In the genomic region with DNA sequence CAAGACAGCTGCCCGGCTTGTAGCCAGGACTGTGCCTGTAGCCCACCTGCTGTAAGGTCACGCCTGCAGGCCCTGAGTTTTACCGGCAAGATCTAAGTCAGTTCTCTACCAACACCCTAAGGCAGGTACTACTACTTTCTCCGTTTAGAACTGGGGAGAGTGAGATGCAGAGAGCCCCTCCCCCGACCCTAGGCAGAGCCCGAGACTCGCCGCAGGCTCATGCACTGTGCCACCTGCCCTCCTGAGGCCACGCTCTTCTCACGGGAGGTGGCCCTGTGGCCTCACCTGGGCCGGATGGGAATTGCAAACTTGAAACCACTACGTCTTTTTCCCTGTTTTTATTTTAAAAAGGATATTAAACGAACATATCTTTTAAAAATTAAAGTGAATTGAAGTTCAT, we compare ENCODE assay signal across 21 cellular contexts. TPM values are rescaled to one million over a fixed set of nuclear protein-coding genes. Genes with fewer than 3 reads are reported as not detected.
DNase-seq lines count a peak whose midpoint lies in the region; ATAC-seq, FAIRE-seq and TF ChIP-seq lines count a peak whose summit lies in the region.
"Had no signal": no experiment of that assay in that cellular context is flagged by ENCODE, and none has a peak within 500 bp of the region (broad histone marks: within the 10 kb centered on the region; RNA-seq: fewer than 3 reads in every experiment).

No MANE protein-coding gene starts in this region.

- 76% methylated on average over 13 of the region's 13 CpGs; no CpG with 5 or more reads in 1 of the 2 experiments for WGBS in H1 (ENCODE audit: extremely low coverage in 1 of 2, insufficient coverage in 1 of 2, insufficient read length in 1 of 2, insufficient replicate concordance in 2 of 2, low coverage in 1 of 2, low lambda C conversion rate in 2 of 2, missing lambda C conversion rate in 1 of 2), 2 experiments

- no peak overlapping the region; the same call in 1 of the 2 replicates for H4K8ac ChIP-seq in H1 (ENCODE audit: extremely low read depth, insufficient read depth, low read length)

- H3K23ac ChIP-seq in H1 (ENCODE audit: insufficient read length): no peak overlapping the region

- H3K36me3 ChIP-seq in H1 (ENCODE audit: control insufficient read depth in 2 of 4, insufficient read depth in 4 of 4, low read length in 3 of 4) (no peaks in the 10 kb centered on the region), upper lobe of right lung (no peaks in the 10 kb centered on the region)

- H3K4me2 ChIP-seq in H1 (ENCODE audit: insufficient read depth in 1 of 2, low read depth in 2 of 2, low read length in 2 of 2): no peak overlapping the region

- POLR2A ChIA-PET in H1 (lab: Charles Lee; ENCODE audit: partially characterized antibody): interaction anchor here (1.1 kb wide), 1 partner anchor 85 kb away, joined by 3 read pairs; no protein-coding TSS in a partner anchor

- in situ Hi-C loops in GM13976 (cut with MboI; ENCODE audit: low sequenced_read_pairs, unreplicated experiment): no loop called here

- TF ChIP-seq CTCF in GM13976 (IDR thresholded peaks at IDR 0.05; ENCODE audit: borderline replicate concordance, control extremely low read depth, extremely low read depth, insufficient read depth, missing control alignments) (no peak), H1 (IDR thresholded peaks at IDR 0.05; ENCODE audit: control extremely low read depth in 1 of 3, insufficient read depth in 1 of 3, low read depth in 1 of 3, low read length in 3 of 3) (no peak), omental fat pad (IDR thresholded peaks at IDR 0.05) (no peak), upper lobe of right lung (IDR thresholded peaks at IDR 0.05) (no peak)

- H3K27me3 ChIP-seq in H1 (replicated peaks in 1 of 4; ENCODE audit: control insufficient read depth in 3 of 4, extremely low read depth in 1 of 4, insufficient read depth in 3 of 4, low read length in 3 of 4): no peaks in the 10 kb centered on the region
- no peaks in the 10 kb centered on the region for H3K27me3 ChIP-seq in upper lobe of right lung

- no peak for TF ChIP-seq POLR2A in H1 (IDR thresholded peaks at IDR 0.05; ENCODE audit: control extremely low read depth in 1 of 2, low read depth in 2 of 2, low read length in 2 of 2)

- peak; percentile 7 for DNase-seq in AG20443 (ENCODE audit: low spot score)
- DNase-seq in GM13976 (ENCODE audit: low spot score): peak; percentile 33
- DNase-seq in H1 (ENCODE audit: low read depth in 1 of 2, low spot score in 2 of 2): no peak
- peak; percentile 7 for DNase-seq in mucosa of gallbladder (ENCODE audit: low spot score)
- DNase-seq in omental fat pad (ENCODE audit: low spot score): no peak
- no peak for DNase-seq in upper lobe of right lung
- DNase-seq: COR-L47; DMS 273 treated with DMSO at 0.1 percent for 48 hours; GDM1; H9; NCI-H1105 treated with DMSO at 0.1 percent for 48 hours; NCI-H1694; NCI-H2081 treated with DMSO at 0.1 percent for 48 hours; NCI-H748 treated with DMSO at 0.1 percent for 48 hours; NK-92 treated with Interleukin-12 subunit alpha and Interleukin-12 subunit beta, amount 100 ng/mL, for 24 hours had no signal

- H2AFZ ChIP-seq in H1 (ENCODE audit: low read length): no peak overlapping the region

- H3K23me2 ChIP-seq in H1 (ENCODE audit: low read depth, low read length): no peaks in the 10 kb centered on the region

- no peak for ATAC-seq in HG02870 (IDR thresholded peaks at IDR 0.05; ENCODE audit: unreplicated experiment)
- no peak for ATAC-seq in GM19455 (IDR thresholded peaks at IDR 0.05; ENCODE audit: unreplicated experiment)
- no peak for ATAC-seq in omental fat pad (ENCODE audit: low FRiP score)
- no peak for ATAC-seq in upper lobe of right lung
- ATAC-seq: GM12878, K562, Right ventricle myocardium inferior had no signal

- no peak for FAIRE-seq in H1 (lab: Jason Lieb, UNC)
- FAIRE-seq: GM12878, K562, RCC 7860 had no signal

- H3K18ac ChIP-seq in H1 (ENCODE audit: extremely low read depth, low read length): no peak overlapping the region

- H3K14ac ChIP-seq in H1 (ENCODE audit: insufficient read length): no peak overlapping the region

- H3K9me3 ChIP-seq in H1 (ENCODE audit: insufficient read depth in 2 of 2, low read depth in 1 of 2, low read length in 1 of 2) (no peaks in the 10 kb centered on the region), upper lobe of right lung (no peaks in the 10 kb centered on the region)

- no peak overlapping the region for H3K27ac ChIP-seq in H1 (ENCODE audit: low read depth, low read length)
- H3K27ac ChIP-seq in upper lobe of right lung: no peak overlapping the region

- no peak overlapping the region for H4K5ac ChIP-seq in H1 (ENCODE audit: insufficient read length, low read depth, low read length)

- no peaks in the 10 kb centered on the region for H4K20me1 ChIP-seq in H1 (replicated peaks in 1 of 2; ENCODE audit: control insufficient read depth in 1 of 2, insufficient read depth in 2 of 2, low read length in 2 of 2)

- H3K9ac ChIP-seq in H1 (replicated peaks in 1 of 4; ENCODE audit: extremely low read depth in 1 of 4, low read depth in 3 of 4, low read length in 3 of 4): no peak overlapping the region

- no peaks in the 10 kb centered on the region for H3K79me1 ChIP-seq in H1 (ENCODE audit: low read depth, low read length)

- no peak overlapping the region for H3K56ac ChIP-seq in H1 (replicated peaks; ENCODE audit: insufficient read length, low read depth, low read length)

- TF ChIP-seq RAD21 in H1 (IDR thresholded peaks at IDR 0.05 in 1 of 2, conservative IDR thresholded peaks at IDR 0.05 in 1 of 2; ENCODE audit: low read depth in 2 of 2, low read length in 2 of 2): no peak

- no peak for TF ChIP-seq EP300 in H1 (IDR thresholded peaks at IDR 0.05; ENCODE audit: borderline replicate concordance in 1 of 2, low read depth in 2 of 2, low read length in 2 of 2)

- H2BK5ac ChIP-seq in H1 (ENCODE audit: low read depth, low read length): no peak overlapping the region

- H2BK20ac ChIP-seq in H1 (ENCODE audit: low read length): no peak overlapping the region

- intact Hi-C loops in upper lobe of right lung (cut with DNase I): no loop called here

- H3K4me3 ChIP-seq in H1 (ENCODE audit: extremely low read depth in 1 of 4, insufficient read depth in 2 of 4, low read depth in 3 of 4, low read length in 4 of 4): no peak overlapping the region
- no peak overlapping the region for H3K4me3 ChIP-seq in upper lobe of right lung
- H3K4me3 ChIP-seq: GM12878, K562 had no signal

- H2BK15ac ChIP-seq in H1 (ENCODE audit: low read length): no peak overlapping the region

- H4K91ac ChIP-seq in H1 (replicated peaks; ENCODE audit: insufficient read length, low read length): peak overlapping the region; percentile 5

- H3K4ac ChIP-seq in H1 (replicated peaks; ENCODE audit: insufficient read length, low read depth, low read length): no peak overlapping the region

- CTCF ChIA-PET in H1 (lab: Charles Lee; ENCODE audit: partially characterized antibody): interaction anchor here (0.7 to 1.9 kb wide), 3 partner anchors 25 to 317 kb away, joined by 3 to 8 read pairs (median 3); no protein-coding TSS in a partner anchor

- H2BK120ac ChIP-seq in H1 (replicated peaks; ENCODE audit: low read depth, low read length): no peak overlapping the region

- H2BK12ac ChIP-seq in H1 (ENCODE audit: low read depth, low read length): no peak overlapping the region

- H2AK5ac ChIP-seq in H1 (ENCODE audit: low read depth, low read length): no peak overlapping the region

- H3K79me2 ChIP-seq in H1 (ENCODE audit: control insufficient read depth in 1 of 2, insufficient read depth in 2 of 2, low read length in 2 of 2): no peaks in the 10 kb centered on the region

- H3K4me1 ChIP-seq in H1 (replicated peaks in 1 of 4; ENCODE audit: control insufficient read depth in 3 of 4, insufficient read depth in 4 of 4, low read length in 3 of 4) (peaks cover 0 to 4% (median 0%) of the 10 kb centered on the region in 4 experiments; a peak in 1 of 7 replicates), upper lobe of right lung (peaks cover 17% of the 10 kb centered on the region)

TF ChIP-seq in H1, 55 proteins besides CTCF, POLR2A, EP300 and RAD21:
- TF ChIP-seq SUZ12 (IDR thresholded peaks at IDR 0.05; ENCODE audit: low read length) (no peak), EGR1 (IDR thresholded peaks at IDR 0.05; ENCODE audit: borderline replicate concordance, low read depth, low read length) (peak; percentile 49), HDAC6 (IDR thresholded peaks at IDR 0.05; ENCODE audit: low read depth, low read length) (no peak), TBP (IDR thresholded peaks at IDR 0.05; ENCODE audit: low read depth, low read length) (no peak), MAX (IDR thresholded peaks at IDR 0.05) (peak; percentile 25; the same call in 1 of the 2 replicates), SIRT6 (IDR thresholded peaks at IDR 0.05; ENCODE audit: low read length) (no peak)
TF ChIP-seq in H1: peak in this region for 2.

RNA-seq across cellular contexts. Expression of gene PCSK6, which starts 36.9 kb away (rescaled TPM):
- 3.3 and 4.0 TPM in 2 replicates for total RNA-seq in H1 (2021; fragmentation: NEBNext Ultra II Directional; extraction: Animal tissue kit (Norgen Biotek cat#: 25700))
- polyA plus RNA-seq in H1 (2011; rRNA removed): 1.9 and 2.4 TPM in 2 replicates
- 1.8 TPM for polyA plus RNA-seq in H1 (2011; cell fraction: cytosol; rRNA removed)
- polyA plus RNA-seq in H1 (2011; cell fraction: nucleus; rRNA removed): 4.9 TPM
- 2.3 to 2.9 TPM (median 2.5 TPM) in 4 replicates for polyA plus RNA-seq in H1 (2012, experiment 1 of 2)
- polyA plus RNA-seq in H1 (2012, experiment 2 of 2): 1.00 TPM
- polyA plus RNA-seq in H1 (2013, experiment 1 of 2): 3.3 TPM
- 2.5 TPM for polyA plus RNA-seq in H1 (2013, experiment 2 of 2)
- 3.7 and 3.8 TPM in 2 replicates for polyA minus RNA-seq in H1 (2011; rRNA and poly(A)+ RNA removed)
- polyA minus RNA-seq in H1 (2011; cell fraction: cytosol; rRNA and poly(A)+ RNA removed): 8.7 TPM
- polyA minus RNA-seq in H1 (2011; cell fraction: nucleus; rRNA and poly(A)+ RNA removed): 5.3 TPM
- 15.0 TPM for total RNA-seq in mucosa of gallbladder
- total RNA-seq in omental fat pad: 10 to 100 TPM in 3 of 4 donors, 1 to 10 TPM in 1; 9.7 to 20.5 (median 13.1) TPM
- total RNA-seq in upper lobe of right lung: 16.6 TPM

Comparison
In these comparisons a context has a peak if more than half of its experiments do, and no peak if none do; other contexts are left out.
1. DNase-seq: peak in AG20443 (single experiment), GM13976 (single experiment) and mucosa of gallbladder (single experiment); none in H1 (0 of 2), omental fat pad (single experiment) and upper lobe of right lung (single experiment).